In genomic region chr13:39462456-39462855, GRCh38 we compare ENCODE assay signal across 18 cellular contexts.
DNase-seq lines count a peak whose midpoint lies in the region; ATAC-seq and TF ChIP-seq lines count a peak whose summit lies in the region.
"Had no signal": no experiment of that assay in that cellular context is flagged by ENCODE, and none has a peak within 500 bp of the region (broad histone marks: within the 10 kb centered on the region; RNA-seq: fewer than 3 reads in every experiment).

No MANE protein-coding gene starts in this region.

- H3K27me3 Mint-ChIP-seq in activated T-cell treated with anti-CD3 and anti-CD28 coated beads, Interleukin-2, amount 50 U/mL, for 4 hours (ENCODE audit: low read depth): peaks cover 2% of the 10 kb centered on the region

- H3K36me3 ChIP-seq in left lung: no peaks in the 10 kb centered on the region
- H3K36me3 ChIP-seq: suprapubic skin had no signal

- no peak for TF ChIP-seq CTCF in choroid plexus epithelial cell (conservative IDR thresholded peaks at IDR 0.05; ENCODE audit: low read depth, low read length)
- no peak for TF ChIP-seq CTCF in left lung (IDR thresholded peaks at IDR 0.05)

- no peaks in the 10 kb centered on the region for H3K36me3 Mint-ChIP-seq in activated T-cell treated with anti-CD3 and anti-CD28 coated beads, Interleukin-2, amount 50 U/mL, for 4 hours (ENCODE audit: insufficient read depth)
- H3K36me3 Mint-ChIP-seq: CD8-positive, alpha-beta memory T cell; naive thymus-derived CD8-positive, alpha-beta T cell had no signal

- H3K4me3 Mint-ChIP-seq in activated T-cell treated with anti-CD3 and anti-CD28 coated beads, Interleukin-2, amount 50 U/mL, for 4 hours: no peak overlapping the region
- H3K4me3 Mint-ChIP-seq: CD8-positive, alpha-beta memory T cell; naive thymus-derived CD8-positive, alpha-beta T cell had no signal

- DNase-seq in Right ventricle myocardium inferior (ENCODE audit: missing footprints) (no peak), cardiac septum (ENCODE audit: low spot score) (no peak), choroid plexus epithelial cell (ENCODE audit: low read depth) (peak; percentile 61), left lung (no peak)
- DNase-seq in activated T-cell treated with anti-CD3 and anti-CD28 coated beads, Interleukin-2, amount 50 U/mL, for 4 hours: no peak
- DNase-seq in stimulated activated CD4-positive, alpha-beta T cell treated with anti-CD3 and anti-CD28 coated beads, Interleukin-4, amount 100 ng/mL, for 1 hour: no peak
- DNase-seq: ACHN; activated naive CD4-positive, alpha-beta T cell treated with anti-CD3 and anti-CD28 coated beads, Interleukin-2, amount 50 U/mL, for 16 hours; CD8-positive, alpha-beta memory T cell; Kasumi-1; naive thymus-derived CD8-positive, alpha-beta T cell; NCI-H1436 treated with DMSO at 0.1 percent for 48 hours; NCI-H524; SW 1271 had no signal

- H3K9me3 Mint-ChIP-seq in activated T-cell treated with anti-CD3 and anti-CD28 coated beads, Interleukin-2, amount 50 U/mL, for 4 hours: no peaks in the 10 kb centered on the region

- intact Hi-C loops in Right ventricle myocardium inferior (cut with DNase I): loop anchor here (1.0 to 5.0 kb wide), 2 partner anchors 22 to 55 kb away; no protein-coding TSS in a partner anchor
- intact Hi-C loops in cardiac septum (cut with DNase I): loop anchor here (5.0 kb wide), 1 partner anchor 35 kb away; no protein-coding TSS in a partner anchor
- intact Hi-C loops in left lung (cut with DNase I): no loop called here

- H3K4me3 ChIP-seq in choroid plexus epithelial cell (ENCODE audit: low read depth, low read length) (no peak overlapping the region), left lung (no peak overlapping the region)
- H3K4me3 ChIP-seq: PC-9, suprapubic skin had no signal

- ATAC-seq in Right ventricle myocardium inferior (peak; percentile 78), left lung (peak; percentile 93), HG03039 (IDR thresholded peaks at IDR 0.05; ENCODE audit: unreplicated experiment) (no peak), GM18909 (IDR thresholded peaks at IDR 0.05; ENCODE audit: poor library complexity, unreplicated experiment) (no peak)
- ATAC-seq in activated T-cell treated with anti-CD3 and anti-CD28 coated beads, Interleukin-2, amount 50 U/mL, for 4 hours: no peak
- ATAC-seq: naive thymus-derived CD8-positive, alpha-beta T cell had no signal

- peaks cover 0 to 7% of the 10 kb centered on the region in 2 donors for H3K4me1 ChIP-seq in left lung

- no peaks in the 10 kb centered on the region for H3K9me3 ChIP-seq in left lung
- H3K9me3 ChIP-seq: suprapubic skin had no signal

- H3K27me3 ChIP-seq in left lung: no peaks in the 10 kb centered on the region
- H3K27me3 ChIP-seq: suprapubic skin had no signal

- H3K4me1 Mint-ChIP-seq in activated T-cell treated with anti-CD3 and anti-CD28 coated beads, Interleukin-2, amount 50 U/mL, for 4 hours (ENCODE audit: low read depth): no peaks in the 10 kb centered on the region
- H3K4me1 Mint-ChIP-seq: CD8-positive, alpha-beta memory T cell; naive thymus-derived CD8-positive, alpha-beta T cell had no signal

- no peak overlapping the region for H3K27ac ChIP-seq in left lung
- H3K27ac ChIP-seq: PC-9, suprapubic skin had no signal

Comparison
In these comparisons a context has a peak if more than half of its experiments do, and no peak if none do; other contexts are left out.
1. ATAC-seq: peak in Right ventricle myocardium inferior (single experiment) and left lung (single experiment); none in HG03039 (single experiment), activated T-cell treated with anti-CD3 and anti-CD28 coated beads, Interleukin-2, amount 50 U/mL, for 4 hours (0 of 2) and GM18909 (single experiment).
2. intact Hi-C loops: an anchor here in Right ventricle myocardium inferior (1.0 to 5.0 kb wide) and cardiac septum (5.0 kb wide); none called in left lung.